ENCODE assay signal across 8 cellular contexts in the genomic region with DNA sequence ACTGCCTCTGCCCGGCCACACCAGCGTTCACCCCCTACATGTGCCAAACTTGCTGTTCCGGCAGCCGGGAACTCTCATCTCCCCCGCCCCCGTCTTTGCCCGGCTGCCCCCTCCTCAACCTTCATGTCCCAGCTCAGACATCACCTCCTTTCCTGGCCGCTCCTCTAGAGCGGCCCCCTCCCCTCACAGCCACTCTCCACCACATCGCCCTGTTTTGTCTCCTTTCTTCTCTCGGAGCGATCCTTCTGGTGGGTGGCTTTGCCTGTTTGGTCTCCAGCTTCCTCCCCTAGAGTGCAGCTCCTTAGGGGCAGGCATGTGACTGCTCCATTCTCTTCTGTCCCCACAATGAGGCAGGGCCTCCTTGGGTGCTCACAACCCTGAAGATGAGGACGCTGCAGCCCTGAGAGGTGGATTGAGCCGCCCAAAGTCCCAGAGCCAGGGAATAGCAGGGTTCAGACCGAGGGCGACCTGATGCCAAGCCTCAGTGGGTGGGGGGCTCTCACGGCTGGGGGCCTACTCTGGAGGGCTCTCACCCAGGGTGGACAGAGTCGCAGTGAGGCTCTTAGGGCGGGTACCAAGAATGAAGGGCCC. TPM values are rescaled to one million over a fixed set of nuclear protein-coding genes. Genes with fewer than 3 reads are reported as not detected.
DNase-seq lines count a peak whose midpoint lies in the region; ATAC-seq and TF ChIP-seq lines count a peak whose summit lies in the region.

No MANE protein-coding gene starts in this region.

- POLR2A ChIA-PET in AG04449 (lab: Yijun Ruan, JAX) = no interaction called here

- DNase-seq in AG04449 (ENCODE audit: low read depth, low spot score) = no peak
- DNase-seq in mammary epithelial cell = peak; percentile 40
- DNase-seq in naive B cell = no peak
- no peak for DNase-seq in foreskin melanocyte
- no peak for DNase-seq in DMS53 treated with DMSO at 0.1 percent for 48 hours (lab: John Stamatoyannopoulos, UW; ENCODE audit: unreplicated experiment)

- H3K36me3 Mint-ChIP-seq in naive B cell = no peaks in the 10 kb centered on the region

- peak overlapping the region; percentile 70 for H2AFZ ChIP-seq in mammary epithelial cell (ENCODE audit: low read depth, low read length)

- H3K9ac ChIP-seq in HUES64 (ENCODE audit: low read depth, low read length) = no peak overlapping the region
- peak overlapping the region; percentile 63 for H3K9ac ChIP-seq in mammary epithelial cell (ENCODE audit: insufficient read depth, low read length)

- H3K27ac ChIP-seq in HUES64 (ENCODE audit: low read depth, low read length) = no peak overlapping the region
- peak overlapping the region; percentile 48 for H3K27ac ChIP-seq in mammary epithelial cell (ENCODE audit: insufficient read depth, low read depth, low read length)

- no peaks in the 10 kb centered on the region for H3K9me3 Mint-ChIP-seq in naive B cell

- H3K9me3 ChIP-seq in HUES64 (ENCODE audit: insufficient read depth, low read depth, low read length) = no peaks in the 10 kb centered on the region
- no peaks in the 10 kb centered on the region for H3K9me3 ChIP-seq in mammary epithelial cell (replicated peaks; ENCODE audit: insufficient read depth, low read length)

- intact Hi-C loops in mammary epithelial cell (cut with micrococcal nuclease) = loop anchor here (1.0 to 2.0 kb wide), 2 partner anchors 11 to 24 kb away; no protein-coding TSS in a partner anchor

- H3K27me3 ChIP-seq in HUES64 (ENCODE audit: insufficient read depth, low read length) (no peaks in the 10 kb centered on the region), mammary epithelial cell (ENCODE audit: insufficient read depth, low read length) (no peaks in the 10 kb centered on the region)

- no peaks in the 10 kb centered on the region for H3K27me3 Mint-ChIP-seq in naive B cell

- CTCF ChIA-PET in AG04449 (lab: Yijun Ruan, JAX) (interaction anchor here (0.6 to 9.4 kb wide), 25 partner anchors 8 to 639 kb away, joined by 3 to 163 read pairs (median 5); no protein-coding TSS in a partner anchor), mammary epithelial cell (lab: Charles Lee; ENCODE audit: low non-redundant PET) (interaction anchor here (0.6 kb wide), 1 partner anchor 106 kb away, joined by 4 read pairs; no protein-coding TSS in a partner anchor)

- 54% methylated on average over 19 of the region's 19 CpGs for WGBS in HUES64
- 25% methylated on average over 11 of the region's 19 CpGs for WGBS in mammary epithelial cell (ENCODE audit: low coverage, missing lambda C conversion rate)

- dilution Hi-C loops in mammary epithelial cell (cut with HindIII; ENCODE audit: low sequenced_read_pairs) = loop anchor here (5.0 kb wide), 1 partner anchor 43 kb away; the partner anchor contains the start of gene ECE1

- H4K20me1 ChIP-seq in mammary epithelial cell (ENCODE audit: insufficient read depth, low read length) = no peaks in the 10 kb centered on the region

- in situ Hi-C loops in mammary epithelial cell (cut with MboI; ENCODE audit: low sequenced_read_pairs in 2 of 2) = no loop called here

- H3K4me1 ChIP-seq in HUES64 (ENCODE audit: insufficient read depth, low read length) (peaks cover 30% of the 10 kb centered on the region), mammary epithelial cell (ENCODE audit: insufficient read depth, low read length) (peaks cover 28% of the 10 kb centered on the region)

- H3K4me1 Mint-ChIP-seq in naive B cell = peaks cover 41 to 80% (median 74%) of the 10 kb centered on the region in 3 donors

- TF ChIP-seq CTCF in AG04449 (IDR thresholded peaks at IDR 0.05; ENCODE audit: insufficient read depth, low read length, missing control alignments) (no peak), mammary epithelial cell (conservative IDR thresholded peaks at IDR 0.05 in 1 of 2, IDR thresholded peaks at IDR 0.05 in 1 of 2; ENCODE audit: extremely low read depth in 1 of 2, insufficient read depth in 1 of 2, low read depth in 1 of 2, low read length in 2 of 2) (no peak)

- peaks cover 61% of the 10 kb centered on the region for H3K79me2 ChIP-seq in mammary epithelial cell (ENCODE audit: insufficient read depth, low read length)

- no peak for ATAC-seq in naive B cell (ENCODE audit: low read depth in 2 of 2)
- no peak for ATAC-seq in GM18909 (IDR thresholded peaks at IDR 0.05; ENCODE audit: poor library complexity, unreplicated experiment)
- ATAC-seq in HG02623 (IDR thresholded peaks at IDR 0.05; ENCODE audit: unreplicated experiment) = no peak

- peak overlapping the region; percentile 50 for H3K4me3 ChIP-seq in AG04449 (ENCODE audit: low read depth, low read length)
- peak overlapping the region; percentile 39 for H3K4me3 ChIP-seq in HUES64 (ENCODE audit: low read length)
- peak overlapping the region; percentile 25 to 46 (median 36) for H3K4me3 ChIP-seq in mammary epithelial cell (replicated peaks in 1 of 3; ENCODE audit: insufficient read depth in 1 of 3, low read depth in 2 of 3, low read length in 3 of 3)

- H3K27ac Mint-ChIP-seq in naive B cell = peak overlapping the region; percentile 98 to 100 (median 99)

- peak overlapping the region; percentile 70 to 96 (median 92) for H3K4me3 Mint-ChIP-seq in naive B cell

- H3K36me3 ChIP-seq in HUES64 (ENCODE audit: insufficient read depth, low read length) (no peaks in the 10 kb centered on the region), mammary epithelial cell (ENCODE audit: insufficient read depth, low read length) (no peaks in the 10 kb centered on the region)

- peak overlapping the region; percentile 83 for H3K4me2 ChIP-seq in mammary epithelial cell (ENCODE audit: insufficient read depth, low read depth, low read length)

- BruUV-seq in mammary epithelial cell (replicated peaks; lab: Mats Ljungman, UMichigan) = no TSS peak

RNA-seq across cellular contexts. Expression of gene ECE1, which starts 44.9 kb away (rescaled TPM):
- 29.4 TPM for polyA plus RNA-seq in HUES64 (2013, experiment 1 of 2)
- polyA plus RNA-seq in HUES64 (2013, experiment 2 of 2) = 36.1 TPM
- 100 to 1,000 TPM in 1 of 2 donors, 10 to 100 TPM in 1; 86.3 to 153 TPM for total RNA-seq in mammary epithelial cell
- polyA plus RNA-seq in mammary epithelial cell (65.7 TPM), naive B cell (ENCODE audit: low read depth in 6 of 6) (10 to 100 TPM in 5 of 6 donors, 1 to 10 TPM in 1; 6.9 to 44.5 (median 20.8) TPM)
- polyA minus RNA-seq in mammary epithelial cell = 75.5 TPM
